8 cellular contexts compared by ENCODE assay signal in the genomic region with DNA sequence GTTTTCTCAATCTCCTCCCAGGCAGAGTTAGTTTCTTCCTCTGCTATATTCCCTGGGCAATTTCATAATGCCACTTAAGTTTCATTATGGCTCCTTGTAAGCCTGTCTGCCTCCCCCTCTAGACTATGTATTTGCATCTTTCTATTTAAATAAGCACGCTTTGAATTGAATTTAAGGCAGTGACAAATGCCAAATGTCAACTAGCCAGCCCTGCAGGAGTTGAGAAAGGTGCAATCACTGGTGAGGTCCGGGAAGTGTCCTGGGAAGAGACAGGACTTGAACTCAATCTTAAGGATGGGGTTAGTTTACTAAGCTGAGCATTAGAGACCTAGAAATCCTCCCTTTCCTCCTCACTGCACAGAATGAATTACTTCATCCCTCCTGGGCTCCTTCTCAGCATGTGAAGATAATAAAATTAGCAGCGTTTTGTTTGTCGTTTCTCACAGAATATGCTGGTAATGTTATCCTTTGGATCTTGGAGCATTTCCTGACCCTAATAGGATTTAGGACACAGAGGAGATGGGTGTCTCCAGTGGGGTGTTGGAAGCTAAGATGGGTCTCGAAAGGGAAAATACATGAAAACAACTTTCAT. TPM values are rescaled to one million over a fixed set of nuclear protein-coding genes. Genes with fewer than 3 reads are reported as not detected.
DNase-seq lines count a peak whose midpoint lies in the region; ATAC-seq and TF ChIP-seq lines count a peak whose summit lies in the region.

No MANE protein-coding gene starts in this region.

- peaks cover 17% of the 10 kb centered on the region for H3K36me3 Mint-ChIP-seq in activated CD8-positive, alpha-beta T cell treated with anti-CD3 and anti-CD28 coated beads for 36 hours (ENCODE audit: low read depth)

- ATAC-seq in GM21717 (IDR thresholded peaks at IDR 0.05; ENCODE audit: unreplicated experiment) (peak; percentile 18), lower lobe of right lung (no peak)
- ATAC-seq in activated CD8-positive, alpha-beta T cell treated with anti-CD3 and anti-CD28 coated beads for 36 hours = peak; percentile 20

- intact Hi-C loops in activated CD8-positive, alpha-beta T cell treated with anti-CD3 and anti-CD28 coated beads for 36 hours (cut with micrococcal nuclease) = loop anchor here (1.0 kb wide), 1 partner anchor 30 kb away; no protein-coding TSS in a partner anchor
- intact Hi-C loops in lower lobe of right lung (cut with DNase I) = no loop called here

- POLR2A ChIA-PET in AG04450 (lab: Yijun Ruan, JAX) = interaction anchor here (1.1 to 2.2 kb wide), 3 partner anchors 12 to 66 kb away, joined by 3 to 19 read pairs (median 7); partner anchors contain the start of gene DEPDC7
- POLR2A ChIA-PET in activated CD8-positive, alpha-beta T cell treated with anti-CD3 and anti-CD28 coated beads for 36 hours (lab: Charles Lee) = interaction anchor here (0.7 to 3.1 kb wide), 6 partner anchors 10 to 147 kb away, joined by 3 to 26 read pairs (median 8); no protein-coding TSS in a partner anchor

- no peaks in the 10 kb centered on the region for H3K27me3 Mint-ChIP-seq in activated CD8-positive, alpha-beta T cell treated with anti-CD3 and anti-CD28 coated beads for 36 hours

- H3K9me3 Mint-ChIP-seq in activated CD8-positive, alpha-beta T cell treated with anti-CD3 and anti-CD28 coated beads for 36 hours = no peaks in the 10 kb centered on the region

- peak overlapping the region; percentile 87 for H3K4me3 Mint-ChIP-seq in activated CD8-positive, alpha-beta T cell treated with anti-CD3 and anti-CD28 coated beads for 36 hours

- peak overlapping the region; percentile 97 for H3K27ac Mint-ChIP-seq in activated CD8-positive, alpha-beta T cell treated with anti-CD3 and anti-CD28 coated beads for 36 hours

- CTCF ChIA-PET in AG04450 (lab: Charles Lee) = no interaction called here
- CTCF ChIA-PET in activated CD8-positive, alpha-beta T cell treated with anti-CD3 and anti-CD28 coated beads for 36 hours (lab: Charles Lee) = interaction anchor here (1.2 kb wide), 1 partner anchor 22 kb away, joined by 3 read pairs; no protein-coding TSS in a partner anchor

- peak overlapping the region; percentile 82 for H3K4me3 ChIP-seq in AG04450 (ENCODE audit: low read depth, low read length)
- H3K4me3 ChIP-seq in lower lobe of right lung = peak overlapping the region; percentile 97

- peaks cover 25% of the 10 kb centered on the region for H3K4me1 Mint-ChIP-seq in activated CD8-positive, alpha-beta T cell treated with anti-CD3 and anti-CD28 coated beads for 36 hours (ENCODE audit: low read depth)

- TF ChIP-seq CTCF in AG04450 (IDR thresholded peaks at IDR 0.05; ENCODE audit: low read depth, low read length) (no peak), lower lobe of right lung (IDR thresholded peaks at IDR 0.05) (no peak)
- TF ChIP-seq CTCF in activated CD8-positive, alpha-beta T cell treated with anti-CD3 and anti-CD28 coated beads for 36 hours (IDR thresholded peaks at IDR 0.05) = no peak

- peaks cover 6% of the 10 kb centered on the region for H3K36me3 ChIP-seq in lower lobe of right lung

- H3K4me1 ChIP-seq in lower lobe of right lung = peaks cover 15% of the 10 kb centered on the region

- H3K27ac ChIP-seq in AG04450 (ENCODE audit: low read depth, low read length) (no peak overlapping the region), lower lobe of right lung (no peak overlapping the region)

- H3K9me3 ChIP-seq in AG04450 (ENCODE audit: control insufficient read depth, insufficient read depth, low read length) (peaks cover 11% of the 10 kb centered on the region), lower lobe of right lung (no peaks in the 10 kb centered on the region)

- no peak for DNase-seq in AG04450 (ENCODE audit: low read depth, low spot score)
- DNase-seq in activated CD8-positive, alpha-beta T cell treated with anti-CD3 and anti-CD28 coated beads for 36 hours = peak; percentile 14
- DNase-seq in lower lobe of right lung = no peak
- DNase-seq in stimulated activated CD4-positive, alpha-beta T cell treated with anti-CD3 and anti-CD28 coated beads, Interleukin-15, amount 100 ng/mL, for 24 hours = no peak
- DNase-seq in stimulated activated CD4-positive, alpha-beta T cell treated with anti-CD3 and anti-CD28 coated beads, Interleukin-2, amount 100 ng/mL, for 24 hours = no peak
- DNase-seq in stimulated activated CD4-positive, alpha-beta T cell treated with anti-CD3 and anti-CD28 coated beads, Interleukin-12 subunit alpha, Interleukin-12 subunit beta, amount 100 ng/mL, for 4 hours = no peak
- no peak for DNase-seq in NCI-H1048 (lab: John Stamatoyannopoulos, UW)

- no peaks in the 10 kb centered on the region for H3K27me3 ChIP-seq in AG04450 (ENCODE audit: control insufficient read depth, insufficient read depth, low read length)
- H3K27me3 ChIP-seq in lower lobe of right lung (ENCODE audit: low read depth) = no peaks in the 10 kb centered on the region

RNA-seq across cellular contexts. Expression of gene TCP11L1, which starts 1.6 kb away (rescaled TPM):
- 18.7 and 21.4 TPM in 2 replicates for polyA plus RNA-seq in AG04450 (2011; rRNA removed)
- 47.1 and 50.1 TPM in 2 replicates for polyA minus RNA-seq in AG04450 (2011; rRNA and poly(A)+ RNA removed)
- total RNA-seq in activated CD8-positive, alpha-beta T cell treated with anti-CD3 and anti-CD28 coated beads for 36 hours = 10 to 100 TPM; 11.0 to 12.7 TPM
- total RNA-seq in lower lobe of right lung = 18.1 TPM

RNA-seq across cellular contexts. Expression of gene DEPDC7, which starts 25.3 kb away (rescaled TPM):
- 13.5 and 17.8 TPM in 2 replicates for polyA plus RNA-seq in AG04450 (2011; rRNA removed)
- polyA minus RNA-seq in AG04450 (2011; rRNA and poly(A)+ RNA removed) = 4.4 and 6.6 TPM in 2 replicates
- 1 to 10 TPM; 2.8 to 3.0 TPM for total RNA-seq in activated CD8-positive, alpha-beta T cell treated with anti-CD3 and anti-CD28 coated beads for 36 hours
- total RNA-seq in lower lobe of right lung = 0.71 TPM

Comparison
In these comparisons a context has a peak if more than half of its experiments do, and no peak if none do; other contexts are left out.
1. ATAC-seq: peak in GM21717 (single experiment) and activated CD8-positive, alpha-beta T cell treated with anti-CD3 and anti-CD28 coated beads for 36 hours (single experiment); none in lower lobe of right lung (0 of 2).